15 cellular contexts compared by ENCODE assay signal in the genomic region with DNA sequence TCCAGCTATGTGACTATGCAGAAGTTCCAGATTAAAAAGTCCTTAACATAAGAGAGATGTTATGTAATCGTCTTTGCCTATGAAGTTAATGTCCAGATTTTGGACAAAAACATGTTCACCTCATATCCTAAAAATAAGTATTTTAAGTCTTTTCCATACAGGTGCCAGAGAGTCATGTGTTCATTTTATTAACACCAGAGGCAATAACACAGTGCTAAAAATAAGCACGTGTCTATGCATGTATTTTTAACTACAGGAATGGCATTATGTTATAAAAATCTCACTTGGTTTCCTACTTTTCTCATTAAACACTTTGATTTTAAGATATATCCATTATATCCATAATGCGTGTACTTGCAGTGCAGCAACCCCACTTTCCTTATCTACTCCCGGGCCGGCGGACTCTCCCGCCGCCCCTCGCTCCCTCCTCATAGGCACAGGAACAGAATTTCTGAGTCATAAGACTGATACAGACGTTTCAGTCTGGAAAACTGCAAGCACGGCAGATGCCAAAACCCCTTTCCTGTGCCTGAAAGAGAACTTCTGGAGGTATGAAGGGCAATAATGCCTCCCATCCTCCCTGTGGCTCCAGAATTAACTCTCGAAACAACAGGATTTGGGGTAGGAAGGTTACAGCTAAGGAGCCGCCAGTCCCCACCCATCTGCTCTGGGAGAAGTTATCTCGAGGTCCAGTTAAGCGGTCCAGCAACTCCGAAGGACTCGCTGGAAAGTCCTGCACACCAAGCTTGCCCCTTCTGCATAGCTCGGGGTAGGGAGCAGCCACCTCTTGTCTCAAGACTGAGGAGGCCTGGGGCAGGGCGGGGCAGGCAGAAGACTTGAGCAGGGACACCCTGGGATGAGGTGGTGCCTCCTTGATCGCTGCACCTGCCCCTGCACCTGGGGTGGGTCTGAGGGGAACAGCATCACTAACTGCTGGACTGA. TPM values are rescaled to one million over a fixed set of nuclear protein-coding genes. Genes with fewer than 3 reads are reported as not detected.
DNase-seq lines count a peak whose midpoint lies in the region; ATAC-seq and TF ChIP-seq lines count a peak whose summit lies in the region.
"Had no signal": no experiment of that assay in that cellular context is flagged by ENCODE, and none has a peak within 500 bp of the region (broad histone marks: within the 10 kb centered on the region; RNA-seq: fewer than 3 reads in every experiment).

No MANE protein-coding gene starts in this region.

- DNase-seq in CD8-positive, alpha-beta T cell: no peak
- DNase-seq in UCSD-AML1 (lab: John Stamatoyannopoulos, UW; ENCODE audit: unreplicated experiment): peak; percentile 43
- DNase-seq in left lobe of liver (ENCODE audit: low spot score): no peak
- DNase-seq in Kasumi-1 (lab: John Stamatoyannopoulos, UW): no peak
- DNase-seq in activated naive CD4-positive, alpha-beta T cell treated with anti-CD3 and anti-CD28 coated beads, Interleukin-2, amount 10 ng/mL, durations not matched to agents 7 days and 5 days: no peak
- DNase-seq: NCI-H1436 treated with DMSO at 0.1 percent for 48 hours, NCI-H774 had no signal

- 11 to 15% methylated on average over 3 to 9 of the region's 20 CpGs for WGBS in gastroesophageal sphincter (ENCODE audit: low coverage in 1 of 2), 2 donors

- no peaks in the 10 kb centered on the region for H3K9me3 Mint-ChIP-seq in CD8-positive, alpha-beta T cell
- H3K9me3 Mint-ChIP-seq in activated naive CD4-positive, alpha-beta T cell treated with anti-CD3 and anti-CD28 coated beads, Interleukin-2, amount 10 ng/mL, durations not matched to agents 7 days and 5 days: no peaks in the 10 kb centered on the region
- H3K9me3 Mint-ChIP-seq: central memory CD8-positive, alpha-beta T cell had no signal

- no peaks in the 10 kb centered on the region for H3K9me3 ChIP-seq in CD8-positive, alpha-beta T cell (ENCODE audit: low read length)
- no peaks in the 10 kb centered on the region for H3K9me3 ChIP-seq in gastroesophageal sphincter
- H3K9me3 ChIP-seq: BE2C had no signal

- no peaks in the 10 kb centered on the region for H3K36me3 ChIP-seq in CD8-positive, alpha-beta T cell (ENCODE audit: insufficient read depth, low read length)
- H3K36me3 ChIP-seq in gastroesophageal sphincter (no peaks in the 10 kb centered on the region), rectal smooth muscle tissue (ENCODE audit: control insufficient read depth, insufficient read depth, low read length) (no peaks in the 10 kb centered on the region)
- H3K36me3 ChIP-seq: BE2C, HAP-1 had no signal

- no peak overlapping the region for H3K27ac Mint-ChIP-seq in CD8-positive, alpha-beta T cell
- no peak overlapping the region for H3K27ac Mint-ChIP-seq in activated naive CD4-positive, alpha-beta T cell treated with anti-CD3 and anti-CD28 coated beads, Interleukin-2, amount 10 ng/mL, durations not matched to agents 7 days and 5 days
- H3K27ac Mint-ChIP-seq: nephron progenitor cell had no signal

- no peak overlapping the region for H3K4me3 ChIP-seq in CD8-positive, alpha-beta T cell (ENCODE audit: low read depth, low read length)
- H3K4me3 ChIP-seq in gastroesophageal sphincter (peak overlapping the region; percentile 23 to 36), rectal smooth muscle tissue (ENCODE audit: low read length) (no peak overlapping the region)
- H3K4me3 ChIP-seq: HAP-1 had no signal

- no peak overlapping the region for H3K9ac ChIP-seq in rectal smooth muscle tissue (ENCODE audit: low read length)

- H3K27me3 ChIP-seq in CD8-positive, alpha-beta T cell (ENCODE audit: insufficient read depth, low read length): no peaks in the 10 kb centered on the region
- H3K27me3 ChIP-seq in gastroesophageal sphincter (no peaks in the 10 kb centered on the region), rectal smooth muscle tissue (ENCODE audit: control insufficient read depth, insufficient read depth, low read length) (no peaks in the 10 kb centered on the region)
- H3K27me3 ChIP-seq: BE2C had no signal

- no peaks in the 10 kb centered on the region for H3K36me3 Mint-ChIP-seq in CD8-positive, alpha-beta T cell
- H3K36me3 Mint-ChIP-seq in activated naive CD4-positive, alpha-beta T cell treated with anti-CD3 and anti-CD28 coated beads, Interleukin-2, amount 10 ng/mL, durations not matched to agents 7 days and 5 days: no peaks in the 10 kb centered on the region

- H3K4me3 Mint-ChIP-seq in CD8-positive, alpha-beta T cell: no peak overlapping the region
- no peak overlapping the region for H3K4me3 Mint-ChIP-seq in activated naive CD4-positive, alpha-beta T cell treated with anti-CD3 and anti-CD28 coated beads, Interleukin-2, amount 10 ng/mL, durations not matched to agents 7 days and 5 days
- H3K4me3 Mint-ChIP-seq: central memory CD8-positive, alpha-beta T cell; nephron progenitor cell had no signal

- H3K27me3 Mint-ChIP-seq in CD8-positive, alpha-beta T cell (ENCODE audit: low read depth): no peaks in the 10 kb centered on the region
- H3K27me3 Mint-ChIP-seq in activated naive CD4-positive, alpha-beta T cell treated with anti-CD3 and anti-CD28 coated beads, Interleukin-2, amount 10 ng/mL, durations not matched to agents 7 days and 5 days: peaks cover 23% of the 10 kb centered on the region
- H3K27me3 Mint-ChIP-seq: central memory CD8-positive, alpha-beta T cell had no signal

- CTCF ChIA-PET in CD8-positive, alpha-beta T cell (lab: Charles Lee): interaction anchor here (0.6 to 7.0 kb wide), 41 partner anchors 10 to 570 kb away, joined by 3 to 97 read pairs (median 5); a partner anchor contains a TSS
- CTCF ChIA-PET in activated naive CD4-positive, alpha-beta T cell treated with anti-CD3 and anti-CD28 coated beads, Interleukin-2, amount 10 ng/mL, durations not matched to agents 7 days and 5 days (lab: Charles Lee): interaction anchor here (0.7 to 9.1 kb wide), 30 partner anchors 9 to 571 kb away, joined by 3 to 103 read pairs (median 7); a partner anchor contains a TSS

- intact Hi-C loops in CD8-positive, alpha-beta T cell (cut with DNase I, micrococcal nuclease): loop anchor here (1.0 to 5.0 kb wide), 9 partner anchors 22 to 571 kb away; a partner anchor contains a TSS

- no peak for TF ChIP-seq CTCF in CD8-positive, alpha-beta T cell (IDR thresholded peaks at IDR 0.05)
- TF ChIP-seq CTCF in gastroesophageal sphincter (IDR thresholded peaks at IDR 0.05): no peak

- ATAC-seq in CD8-positive, alpha-beta T cell: peak; percentile 14
- peak; percentile 79 for ATAC-seq in gastroesophageal sphincter
- no peak for ATAC-seq in HG03565 (IDR thresholded peaks at IDR 0.05; ENCODE audit: unreplicated experiment)
- ATAC-seq in left lobe of liver: no peak
- ATAC-seq: esophagus mucosa had no signal

- peaks cover 13% of the 10 kb centered on the region for H3K4me1 Mint-ChIP-seq in CD8-positive, alpha-beta T cell (ENCODE audit: low read depth)
- H3K4me1 Mint-ChIP-seq in activated naive CD4-positive, alpha-beta T cell treated with anti-CD3 and anti-CD28 coated beads, Interleukin-2, amount 10 ng/mL, durations not matched to agents 7 days and 5 days: peaks cover 23% of the 10 kb centered on the region
- H3K4me1 Mint-ChIP-seq: nephron progenitor cell had no signal

- H3K27ac ChIP-seq in CD8-positive, alpha-beta T cell (ENCODE audit: low read depth, low read length): no peak overlapping the region
- H3K27ac ChIP-seq in gastroesophageal sphincter (peak overlapping the region in 3 of 4 donors; percentile 67 to 74 (median 73)), rectal smooth muscle tissue (ENCODE audit: low read depth, low read length) (peak overlapping the region; percentile 33)

- H3K4me1 ChIP-seq in CD8-positive, alpha-beta T cell (ENCODE audit: insufficient read depth, low read length): peaks cover 4% of the 10 kb centered on the region
- H3K4me1 ChIP-seq in gastroesophageal sphincter (peaks cover 0 to 26% (median 5%) of the 10 kb centered on the region in 3 donors), rectal smooth muscle tissue (ENCODE audit: control insufficient read depth, insufficient read depth, low read length) (no peaks in the 10 kb centered on the region)
- H3K4me1 ChIP-seq: BE2C, HAP-1 had no signal

- no peak for TF ChIP-seq EP300 in gastroesophageal sphincter (IDR thresholded peaks at IDR 0.05)

- POLR2A ChIA-PET in CD8-positive, alpha-beta T cell (lab: Charles Lee): interaction anchor here (1.0 to 1.4 kb wide), 3 partner anchors 21 to 52 kb away, joined by 3 to 10 read pairs (median 4); a partner anchor contains a TSS

- TF ChIP-seq POLR2A in gastroesophageal sphincter (IDR thresholded peaks at IDR 0.05): no peak

RNA-seq across cellular contexts. Expression of a gene that starts 22.2 kb away (rescaled TPM):
- total RNA-seq in CD8-positive, alpha-beta T cell: 10 to 100 TPM; 86.7 to 88.0 TPM
- 10 to 100 TPM in 2 of 4 donors, 1 to 10 TPM in 2; 7.1 to 18.2 (median 9.0) TPM for total RNA-seq in gastroesophageal sphincter
- 1.5 TPM for total RNA-seq in left lobe of liver

RNA-seq across cellular contexts. Expression of a gene that starts 41.1 kb away (rescaled TPM):
- 10 to 100 TPM; 25.9 to 29.7 TPM for total RNA-seq in CD8-positive, alpha-beta T cell
- 10 to 100 TPM; 37.8 to 66.9 (median 49.7) TPM for total RNA-seq in gastroesophageal sphincter
- total RNA-seq in left lobe of liver: 8.3 TPM

Comparison
In these comparisons a context has a peak if more than half of its experiments do, and no peak if none do; other contexts are left out.
1. ATAC-seq: peak in CD8-positive, alpha-beta T cell (single experiment) and gastroesophageal sphincter (single experiment); none in HG03565 (single experiment) and left lobe of liver (single experiment).
2. H3K4me3 ChIP-seq: peak in gastroesophageal sphincter (2 of 2); none in CD8-positive, alpha-beta T cell (single experiment) and rectal smooth muscle tissue (single experiment).
3. RNA of a gene that starts 22.2 kb away (total RNA-seq): 86.7 to 88.0 TPM in CD8-positive, alpha-beta T cell; 7.1 to 18.2 TPM in gastroesophageal sphincter and 1.5 TPM in left lobe of liver (single experiment); every median in the first group is over 4 times any median in the second.